In genomic region chr4:94490437-94490836, GRCh38 we compare ENCODE assay signal across 20 cellular contexts.
"Had no signal": no experiment of that assay in that cellular context is flagged by ENCODE, and none has a peak within 500 bp of the region (broad histone marks: within the 10 kb centered on the region; RNA-seq: fewer than 3 reads in every experiment).

No MANE protein-coding gene starts in this region.

- H3K27ac ChIP-seq: neutrophil, spleen, testis, vagina, VCaP had no signal

- H3K9me3 ChIP-seq: neutrophil, sigmoid colon, spleen, testis, vagina had no signal

- H3K27me3 ChIP-seq: neutrophil, sigmoid colon, spleen, testis, vagina had no signal

- DNase-seq: activated CD4-positive, alpha-beta T cell treated with anti-CD3 and anti-CD28 coated beads, Interleukin-2, amount 50 U/mL, for 1 hour; activated CD8-positive, alpha-beta T cell treated with anti-CD3 and anti-CD28 coated beads, Interleukin-2, amount 10 ng/mL, durations not matched to agents 7 days and 5 days; activated naive CD4-positive, alpha-beta T cell; activated T-cell treated with anti-CD3 and anti-CD28 coated beads, Interleukin-2, amount 50 U/mL, for 24 hours; cortex of kidney; endodermal cell; midbrain; sigmoid colon; spleen; stimulated activated CD4-positive, alpha-beta T cell treated with anti-CD3 and anti-CD28 coated beads, Interleukin-4, amount 100 ng/mL, for 1 hour; stimulated activated naive CD4-positive, alpha-beta T cell; testis; trophoblast cell had no signal

- H3K36me3 ChIP-seq: neutrophil, sigmoid colon, spleen, vagina had no signal

- H3K4me1 ChIP-seq: testis had no signal

- ATAC-seq: activated CD4-positive, CD25-positive, alpha-beta regulatory T cell treated with anti-CD3 and anti-CD28 coated beads, Interleukin-2, amount 50 U/mL, for 24 hours; activated CD8-positive, alpha-beta T cell treated with anti-CD3 and anti-CD28 coated beads, Interleukin-2, amount 10 ng/mL, durations not matched to agents 7 days and 5 days; activated T-helper 17 cell treated with anti-CD3 and anti-CD28 coated beads, Interleukin-2, amount 50 U/mL, for 72 hours; left lobe of liver had no signal

- H3K4me3 ChIP-seq: lung, sigmoid colon, spleen, testis, vagina had no signal
